ENCODE assay signal across 16 cellular contexts in the genomic region with DNA sequence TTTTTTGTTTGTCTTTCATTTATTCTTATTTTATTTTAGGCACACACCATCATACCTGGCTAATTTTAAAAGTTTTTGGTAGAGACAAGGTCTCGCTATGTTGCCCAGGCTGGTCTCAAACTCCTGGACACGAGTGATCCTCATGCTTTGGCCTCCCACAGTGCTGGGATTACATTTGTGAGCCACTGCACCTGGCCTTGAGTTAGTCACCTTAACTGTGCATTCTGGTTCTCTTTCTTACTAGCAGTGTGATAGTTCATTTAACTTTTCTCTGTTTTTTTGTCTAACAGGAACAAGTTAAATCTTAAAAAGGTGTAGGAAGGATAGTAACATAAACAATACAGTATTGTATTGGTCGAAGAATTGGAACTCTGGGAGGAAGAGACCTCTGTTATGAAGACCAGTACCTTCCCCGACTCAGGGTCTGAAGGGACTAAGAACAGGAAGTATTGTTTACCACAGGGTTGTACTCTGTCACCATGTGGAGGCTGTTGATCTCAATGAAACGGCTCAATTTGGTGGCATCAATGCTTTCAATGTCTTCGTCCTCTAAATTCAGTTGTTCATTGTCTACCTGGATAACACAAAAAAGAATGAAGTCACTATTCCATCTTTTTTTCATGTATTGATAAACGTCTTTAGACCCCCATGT. TPM values are rescaled to one million over a fixed set of nuclear protein-coding genes. Genes with fewer than 3 reads are reported as not detected.
DNase-seq lines count a peak whose midpoint lies in the region; ATAC-seq, FAIRE-seq and TF ChIP-seq lines count a peak whose summit lies in the region.
"Had no signal": no experiment of that assay in that cellular context is flagged by ENCODE, and none has a peak within 500 bp of the region (broad histone marks: within the 10 kb centered on the region; RNA-seq: fewer than 3 reads in every experiment).

No MANE protein-coding gene starts in this region.

- no peak overlapping the region for H3K27ac ChIP-seq in GM23338 (ENCODE audit: low read depth)
- H3K27ac ChIP-seq: gastroesophageal sphincter, GM23248, PC-9 had no signal

- TF ChIP-seq CTCF in GM23338 (conservative IDR thresholded peaks at IDR 0.05; ENCODE audit: low read depth in 2 of 2) (no peak), mucosa of descending colon (IDR thresholded peaks at IDR 0.05) (no peak)

- H3K9me3 ChIP-seq in mucosa of descending colon: no peaks in the 10 kb centered on the region
- H3K9me3 ChIP-seq: gastroesophageal sphincter had no signal

- H3K36me3 ChIP-seq in GM23338 (ENCODE audit: insufficient read depth): no peaks in the 10 kb centered on the region
- H3K36me3 ChIP-seq in mucosa of descending colon (ENCODE audit: low read depth): no peaks in the 10 kb centered on the region
- H3K36me3 ChIP-seq: gastroesophageal sphincter had no signal

- 0 out of 2 replicates have a peak overlapping the region, but pooled peaks have one; percentile 18 for H2AFZ ChIP-seq in GM23338
- H2AFZ ChIP-seq: GM23248, PC-9 had no signal

- FAIRE-seq in GM18507 (lab: Jason Lieb, UNC): peak; percentile 31

- no peaks in the 10 kb centered on the region for H3K36me3 Mint-ChIP-seq in GM23338 (ENCODE audit: low read depth)

- H3F3A ChIP-seq in GM23338 (replicated peaks; ENCODE audit: low read depth): no peaks in the 10 kb centered on the region

- intact Hi-C loops in mucosa of descending colon (cut with DNase I, micrococcal nuclease): no loop called here

- no peaks in the 10 kb centered on the region for H3K27me3 ChIP-seq in GM23338 (ENCODE audit: insufficient read depth)
- H3K27me3 ChIP-seq: gastroesophageal sphincter had no signal

- no peak overlapping the region for H3K4me3 ChIP-seq in GM23338
- H3K4me3 ChIP-seq in mucosa of descending colon: no peak overlapping the region
- H3K4me3 ChIP-seq: gastroesophageal sphincter, GM23248, PC-9 had no signal

- no peaks in the 10 kb centered on the region for H4K20me1 ChIP-seq in GM23338 (replicated peaks; ENCODE audit: insufficient read depth)

- H3K4me1 Mint-ChIP-seq in GM23338: no peaks in the 10 kb centered on the region

- H3K79me2 ChIP-seq in GM23338 (replicated peaks; ENCODE audit: insufficient read depth): no peaks in the 10 kb centered on the region

- H3K4me3 Mint-ChIP-seq in GM23338: no peak overlapping the region
- H3K4me3 Mint-ChIP-seq: dendritic cell treated with granulocyte-macrophage colony-stimulating factor and Interleukin-4, amounts not matched to agents 40 ng/mL and 50 ng/mL, for 4 days had no signal

- H3K4me2 ChIP-seq in GM23338: no peak overlapping the region
- H3K4me2 ChIP-seq: PC-9 had no signal

- no peaks in the 10 kb centered on the region for H3K4me1 ChIP-seq in GM23338 (ENCODE audit: insufficient read depth)
- no peaks in the 10 kb centered on the region for H3K4me1 ChIP-seq in mucosa of descending colon (ENCODE audit: low read depth)
- H3K4me1 ChIP-seq: gastroesophageal sphincter had no signal

- DNase-seq in GM18507 (ENCODE audit: extremely low spot score, insufficient read length, low read depth): no peak
- DNase-seq in GM23338 (ENCODE audit: low spot score): no peak
- DNase-seq in MV-4-11 (lab: John Stamatoyannopoulos, UW): peak; percentile 6
- DNase-seq in mucosa of descending colon: no peak
- DNase-seq in SW480 (ENCODE audit: low spot score): no peak
- DNase-seq in HPDE6-E6E7 (ENCODE audit: extremely low spot score): no peak
- DNase-seq: activated gamma-delta T cell treated with Interleukin-2 at 50 U/mL for 16 hours, Calu3, GM23248, left cardiac atrium, NCI-H187, PC-9 had no signal

- no peak overlapping the region for H3K27ac Mint-ChIP-seq in GM23338
- H3K27ac Mint-ChIP-seq: dendritic cell treated with granulocyte-macrophage colony-stimulating factor and Interleukin-4, amounts not matched to agents 40 ng/mL and 50 ng/mL, for 4 days had no signal

- peaks cover 10% of the 10 kb centered on the region; the same call in 1 of the 2 replicates for H3K9me2 ChIP-seq in GM23338 (ENCODE audit: insufficient read depth)

- ATAC-seq in GM23338: no peak
- peak; percentile 52 for ATAC-seq in mucosa of descending colon
- ATAC-seq in HG03460 (IDR thresholded peaks at IDR 0.05; ENCODE audit: unreplicated experiment): no peak
- ATAC-seq: gastroesophageal sphincter, left cardiac atrium had no signal

- H3K9me3 Mint-ChIP-seq in GM23338: no peaks in the 10 kb centered on the region
- H3K9me3 Mint-ChIP-seq: dendritic cell treated with granulocyte-macrophage colony-stimulating factor and Interleukin-4, amounts not matched to agents 40 ng/mL and 50 ng/mL, for 4 days had no signal

- peaks cover 2% of the 10 kb centered on the region for H3K27me3 Mint-ChIP-seq in GM23338 (ENCODE audit: insufficient read depth, low read depth, poor library complexity)
- H3K27me3 Mint-ChIP-seq: dendritic cell treated with granulocyte-macrophage colony-stimulating factor and Interleukin-4, amounts not matched to agents 40 ng/mL and 50 ng/mL, for 4 days had no signal

TF ChIP-seq in GM23338, 12 proteins besides CTCF, POLR2A, EP300 and RAD21:
- TF ChIP-seq, protein P1, sequence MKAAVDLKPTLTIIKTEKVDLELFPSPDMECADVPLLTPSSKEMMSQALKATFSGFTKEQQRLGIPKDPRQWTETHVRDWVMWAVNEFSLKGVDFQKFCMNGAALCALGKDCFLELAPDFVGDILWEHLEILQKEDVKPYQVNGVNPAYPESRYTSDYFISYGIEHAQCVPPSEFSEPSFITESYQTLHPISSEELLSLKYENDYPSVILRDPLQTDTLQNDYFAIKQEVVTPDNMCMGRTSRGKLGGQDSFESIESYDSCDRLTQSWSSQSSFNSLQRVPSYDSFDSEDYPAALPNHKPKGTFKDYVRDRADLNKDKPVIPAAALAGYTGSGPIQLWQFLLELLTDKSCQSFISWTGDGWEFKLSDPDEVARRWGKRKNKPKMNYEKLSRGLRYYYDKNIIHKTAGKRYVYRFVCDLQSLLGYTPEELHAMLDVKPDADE (IDR thresholded peaks at IDR 0.05): no peak
TF ChIP-seq in GM23338: peak in this region for 0.

RNA-seq across cellular contexts. Expression of a gene that starts 17.7 kb away (rescaled TPM):
- total RNA-seq in GM23338 (2014; rRNA removed; shearing (Covaris generic)): not detected in 2 replicates
- not detected in 2 replicates for polyA plus RNA-seq in GM23338 (2016; fragmentation: Nextera tagmentation; extraction: Ambion mirVana)
- 1 to 10 TPM; 1.4 to 5.6 (median 4.1) TPM for total RNA-seq in mucosa of descending colon
- total RNA-seq: GM23248 had no signal
- polyA plus RNA-seq: GM23248 had no signal

RNA-seq across cellular contexts. Expression of a gene that starts 34.9 kb away (rescaled TPM):
- total RNA-seq in GM23338 (2014; rRNA removed; shearing (Covaris generic)): not detected in 2 replicates
- polyA plus RNA-seq in GM23338 (2016; fragmentation: Nextera tagmentation; extraction: Ambion mirVana): 0.60 TPM in 1 of 2 replicates, not detected in the other
- total RNA-seq in mucosa of descending colon: 100 to 1,000 TPM in 2 of 3 donors, 10 to 100 TPM in 1; 42.9 to 655 (median 121) TPM
- total RNA-seq: Calu3 had no signal

RNA-seq across cellular contexts. Expression of a gene that starts 40.8 kb away (rescaled TPM):
- not detected in 2 replicates for total RNA-seq in GM23338 (2014; rRNA removed; shearing (Covaris generic))
- polyA plus RNA-seq in GM23338 (2016; fragmentation: Nextera tagmentation; extraction: Ambion mirVana): 0.89 and 1.8 TPM in 2 replicates
- total RNA-seq in mucosa of descending colon: 10 to 100 TPM; 26.2 to 78.2 (median 37.8) TPM

RNA-seq across cellular contexts. Expression of a gene that starts 52.2 kb away (rescaled TPM):
- not detected in 2 replicates for total RNA-seq in GM23338 (2014; rRNA removed; shearing (Covaris generic))
- polyA plus RNA-seq in GM23338 (2016; fragmentation: Nextera tagmentation; extraction: Ambion mirVana): not detected in 2 replicates
- under 1 TPM in 1 of 3 donors, not detected in 2; 0.55 TPM for total RNA-seq in mucosa of descending colon
- total RNA-seq: Calu3, gastroesophageal sphincter, GM23248, left cardiac atrium, omental fat pad, PC-9 had no signal
- polyA plus RNA-seq: GM23248 had no signal

Comparison
In these comparisons a context has a peak if more than half of its experiments do, and no peak if none do; other contexts are left out.
1. RNA of a gene that starts 34.9 kb away (total RNA-seq): 42.9 to 655 TPM in mucosa of descending colon; not detected in GM23338; every median in the first group is over 10 times any median in the second.
2. RNA of a gene that starts 40.8 kb away (total RNA-seq): 26.2 to 78.2 TPM in mucosa of descending colon; not detected in GM23338; every median in the first group is over 10 times any median in the second.